26 cellular contexts compared by ENCODE assay signal in the genomic region with DNA sequence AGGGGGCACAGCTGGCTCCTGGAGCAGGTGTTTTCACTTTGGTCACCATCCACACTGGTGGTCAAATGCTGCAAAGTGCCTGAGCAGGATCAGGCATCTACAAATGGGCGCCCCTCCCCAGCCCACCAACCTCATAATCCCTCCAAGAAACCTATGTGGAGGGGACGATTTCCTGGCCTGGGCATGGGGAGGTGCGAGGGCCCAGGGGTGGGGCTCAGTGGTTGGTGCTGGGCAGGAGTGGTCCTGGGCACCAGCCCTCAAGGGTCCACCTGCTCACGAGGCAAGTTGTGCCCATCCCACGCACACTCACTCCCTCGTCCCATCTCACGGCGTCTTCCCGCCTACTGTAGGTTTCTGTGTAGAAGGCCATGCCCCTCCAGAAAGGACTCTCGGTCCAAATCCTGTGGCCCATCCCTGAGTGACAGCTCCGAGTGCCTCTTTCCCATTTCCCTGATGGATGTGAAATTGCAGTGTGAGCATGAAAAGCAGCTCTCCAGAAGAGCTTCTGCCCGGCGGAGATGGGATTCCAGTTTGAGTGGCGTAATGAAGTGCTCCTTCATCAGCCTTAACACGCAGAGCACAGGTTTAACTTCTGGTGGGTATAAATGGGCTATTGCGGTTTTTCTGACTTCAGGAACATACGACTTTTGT.
"Had no signal": no experiment of that assay in that cellular context is flagged by ENCODE, and none has a peak within 500 bp of the region (broad histone marks: within the 10 kb centered on the region; RNA-seq: fewer than 3 reads in every experiment).

No MANE protein-coding gene starts in this region.

- H3K9me3 ChIP-seq: heart left ventricle, left lung, right atrium auricular region, tibial nerve had no signal

- ATAC-seq: activated CD8-positive, alpha-beta T cell treated with anti-CD3 and anti-CD28 coated beads for 36 hours; activated T-cell treated with anti-CD3 and anti-CD28 coated beads, Interleukin-2, amount 50 U/mL, for 4 hours; activated T-helper 17 cell treated with anti-CD3 and anti-CD28 coated beads, Interleukin-2, amount 50 U/mL, for 72 hours; esophagus mucosa; left lung; T-helper 17 cell; WTC11 had no signal

- H3K27me3 ChIP-seq: heart left ventricle, left lung, right atrium auricular region, tibial nerve had no signal

- H3K27ac ChIP-seq: heart left ventricle, left lung, parathyroid adenoma, right atrium auricular region, tibial nerve had no signal

- H3K4me3 ChIP-seq: heart left ventricle, left lung, lung, right atrium auricular region, tibial nerve had no signal

- DNase-seq: activated CD4-positive, alpha-beta T cell treated with anti-CD3 and anti-CD28 coated beads for 1 hour; activated CD4-positive, alpha-beta T cell treated with anti-CD3 and anti-CD28 coated beads, Interleukin-2, amount 10 ng/mL, durations not matched to agents 7 days and 5 days; activated CD8-positive, alpha-beta T cell treated with anti-CD3 and anti-CD28 coated beads for 36 hours; activated gamma-delta T cell treated with Interleukin-2 at 50 U/mL for 16 hours; activated naive CD4-positive, alpha-beta T cell treated with anti-CD3 and anti-CD28 coated beads, Interleukin-2, amount 50 U/mL, for 16 hours; activated T-cell treated with anti-CD3 and anti-CD28 coated beads, Interleukin-2, amount 50 U/mL, for 4 hours; amniotic stem cell; central memory CD4-positive, alpha-beta T cell; endodermal cell; foreskin fibroblast; hypothalamus; left lung; occipital lobe; stimulated activated CD4-positive, alpha-beta T cell treated with anti-CD3 and anti-CD28 coated beads, Interleukin-15, amount 100 ng/mL, for 24 hours; stimulated activated CD4-positive, alpha-beta T cell treated with anti-CD3 and anti-CD28 coated beads, Interleukin-2, amount 100 ng/mL, for 24 hours; stimulated activated naive CD4-positive, alpha-beta T cell treated with Interleukin-2 at 50 U/mL for 16 hours; T-helper 17 cell; T1000 had no signal

- H3K4me1 ChIP-seq: parathyroid adenoma had no signal

- H3K9ac ChIP-seq: parathyroid adenoma had no signal
